In the genomic region with DNA sequence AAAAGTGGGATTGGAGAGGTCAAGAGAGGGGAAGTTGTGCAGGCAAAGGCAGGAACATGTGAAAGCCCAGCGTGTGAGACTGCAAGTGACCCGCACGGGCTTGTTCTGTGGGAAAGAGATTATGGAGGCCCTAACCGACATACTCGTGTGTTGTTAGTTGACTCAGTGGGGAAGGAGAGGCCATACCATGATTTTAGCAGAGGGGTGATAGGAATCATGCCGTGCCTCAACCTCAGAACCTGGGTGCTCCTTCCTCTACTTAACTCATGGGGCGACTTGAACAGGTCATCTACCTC, we compare ENCODE assay signal across 23 cellular contexts. TPM values are rescaled to one million over a fixed set of nuclear protein-coding genes. Genes with fewer than 3 reads are reported as not detected.
A peak's percentile ranks its signal among the peaks of the same experiment; 100 is the strongest.
DNase-seq lines count a peak whose midpoint lies in the region; ATAC-seq and TF ChIP-seq lines count a peak whose summit lies in the region.
"Had no signal": no experiment of that assay in that cellular context is flagged by ENCODE, and none has a peak within 500 bp of the region (broad histone marks: within the 10 kb centered on the region; RNA-seq: fewer than 3 reads in every experiment).

No MANE protein-coding gene starts in this region.

- CTCF ChIA-PET in activated naive CD4-positive, alpha-beta T cell treated with anti-CD3 and anti-CD28 coated beads for 36 hours (lab: Charles Lee): interaction anchor here (1.5 kb wide), 1 partner anchor 20 kb away, joined by 3 read pairs; no protein-coding TSS in a partner anchor

- peak overlapping the region; percentile 57 for H3K27ac Mint-ChIP-seq in endothelial cell (ENCODE audit: unreplicated experiment)
- H3K27ac Mint-ChIP-seq in memory B cell: no peak overlapping the region
- no peak overlapping the region for H3K27ac Mint-ChIP-seq in activated naive CD4-positive, alpha-beta T cell treated with anti-CD3 and anti-CD28 coated beads for 36 hours

- H4K20me1 ChIP-seq in BLaER1 treated with 17β-estradiol and CSF1 and Interleukin-3, amounts not matched to agents 10 nM and 100 nM: no peaks in the 10 kb centered on the region

- in situ Hi-C loops in HAP-1 (cut with MboI; ENCODE audit: low sequenced_read_pairs): no loop called here

- TF ChIP-seq CTCF in endothelial cell (IDR thresholded peaks at IDR 0.05; ENCODE audit: unreplicated experiment): no peak

- ATAC-seq in memory B cell (ENCODE audit: low read depth): no peak

- no peaks in the 10 kb centered on the region for H3K9me3 Mint-ChIP-seq in endothelial cell (ENCODE audit: unreplicated experiment)
- no peaks in the 10 kb centered on the region for H3K9me3 Mint-ChIP-seq in memory B cell
- H3K9me3 Mint-ChIP-seq in activated naive CD4-positive, alpha-beta T cell treated with anti-CD3 and anti-CD28 coated beads for 36 hours: no peaks in the 10 kb centered on the region

- H3K27me3 Mint-ChIP-seq in endothelial cell (ENCODE audit: unreplicated experiment): no peaks in the 10 kb centered on the region
- H3K27me3 Mint-ChIP-seq in memory B cell: peaks cover 9% of the 10 kb centered on the region
- peaks cover 8% of the 10 kb centered on the region for H3K27me3 Mint-ChIP-seq in activated naive CD4-positive, alpha-beta T cell treated with anti-CD3 and anti-CD28 coated beads for 36 hours (ENCODE audit: low read depth)

- H3K4me3 Mint-ChIP-seq in endothelial cell (ENCODE audit: unreplicated experiment): no peak overlapping the region
- peak overlapping the region; percentile 27 for H3K4me3 Mint-ChIP-seq in memory B cell
- no peak overlapping the region for H3K4me3 Mint-ChIP-seq in activated naive CD4-positive, alpha-beta T cell treated with anti-CD3 and anti-CD28 coated beads for 36 hours

- peaks cover 0 to 27% (median 0%) of the 10 kb centered on the region in 11 experiments; a peak in 8 of 22 replicates for H3K9me3 ChIP-seq in BLaER1 treated with 17β-estradiol and CSF1 and Interleukin-3, amounts not matched to agents 10 nM and 100 nM (replicated peaks in 1 of 11)
- no peaks in the 10 kb centered on the region for H3K9me3 ChIP-seq in KOPT-K1 (ENCODE audit: insufficient read depth, low read length, poor library complexity, severe bottlenecking)
- no peaks in the 10 kb centered on the region for H3K9me3 ChIP-seq in HAP-1
- H3K9me3 ChIP-seq: A549, SK-N-SH had no signal

- intact Hi-C loops in activated naive CD4-positive, alpha-beta T cell treated with anti-CD3 and anti-CD28 coated beads for 36 hours (cut with micrococcal nuclease): no loop called here

- H3K27me3 ChIP-seq in BLaER1 treated with 17β-estradiol and CSF1 and Interleukin-3, amounts not matched to agents 10 nM and 100 nM: no peaks in the 10 kb centered on the region
- peaks cover 6% of the 10 kb centered on the region; the same call in 1 of the 2 replicates for H3K27me3 ChIP-seq in HAP-1 (ENCODE audit: low read depth)

- peaks cover 41% of the 10 kb centered on the region for H3K4me1 Mint-ChIP-seq in endothelial cell (ENCODE audit: unreplicated experiment)
- H3K4me1 Mint-ChIP-seq in memory B cell: peaks cover 36% of the 10 kb centered on the region
- H3K4me1 Mint-ChIP-seq in activated naive CD4-positive, alpha-beta T cell treated with anti-CD3 and anti-CD28 coated beads for 36 hours (ENCODE audit: low read depth): peaks cover 16% of the 10 kb centered on the region

- H3K4me3 ChIP-seq in BLaER1 treated with 17β-estradiol and CSF1 and Interleukin-3, amounts not matched to agents 10 nM and 100 nM: peak overlapping the region; percentile 0 to 59 (median 41); a peak in 17 of 20 replicates
- H3K4me3 ChIP-seq in HAP-1: no peak overlapping the region
- H3K4me3 ChIP-seq: A549 had no signal

- peak overlapping the region; percentile 79 to 96 (median 88) for H3K4me2 ChIP-seq in BLaER1 treated with 17β-estradiol and CSF1 and Interleukin-3, amounts not matched to agents 10 nM and 100 nM
- H3K4me2 ChIP-seq: A549, SK-N-SH had no signal

- H3K27ac ChIP-seq in BLaER1 treated with 17β-estradiol and CSF1 and Interleukin-3, amounts not matched to agents 10 nM and 100 nM: peak overlapping the region in 10 of 11 experiments; percentile 10 to 83 (median 73); a peak in 18 of 22 replicates
- H3K27ac ChIP-seq in KOPT-K1 (ENCODE audit: low read depth, low read length, poor library complexity, severe bottlenecking): peak overlapping the region; percentile 51
- H3K27ac ChIP-seq: A549, HL-60 had no signal

- H3K4me1 ChIP-seq in BLaER1 treated with 17β-estradiol and CSF1 and Interleukin-3, amounts not matched to agents 10 nM and 100 nM: peaks cover 45 to 75% (median 67%) of the 10 kb centered on the region in 10 experiments
- no peaks in the 10 kb centered on the region for H3K4me1 ChIP-seq in HAP-1
- H3K4me1 ChIP-seq: A549 had no signal

- peaks cover 4% of the 10 kb centered on the region for H3K36me3 Mint-ChIP-seq in endothelial cell (ENCODE audit: low read depth, unreplicated experiment)
- H3K36me3 Mint-ChIP-seq in memory B cell: peaks cover 2% of the 10 kb centered on the region
- no peaks in the 10 kb centered on the region for H3K36me3 Mint-ChIP-seq in activated naive CD4-positive, alpha-beta T cell treated with anti-CD3 and anti-CD28 coated beads for 36 hours (ENCODE audit: low read depth)

- no peaks in the 10 kb centered on the region for H3K36me3 ChIP-seq in BLaER1 treated with 17β-estradiol and CSF1 and Interleukin-3, amounts not matched to agents 10 nM and 100 nM
- no peaks in the 10 kb centered on the region for H3K36me3 ChIP-seq in KOPT-K1 (ENCODE audit: insufficient read depth, low read length)
- no peaks in the 10 kb centered on the region for H3K36me3 ChIP-seq in HAP-1 (replicated peaks)

- DNase-seq in endothelial cell (ENCODE audit: low spot score): no peak
- DNase-seq in memory B cell (ENCODE audit: low spot score in 2 of 2): no peak
- no peak for DNase-seq in HAP-1 (ENCODE audit: low spot score in 2 of 2)
- no peak for DNase-seq in NCI-H526 treated with DMSO at 0.1 percent for 48 hours (lab: John Stamatoyannopoulos, UW)
- no peak for DNase-seq in NCI-H2081 (lab: John Stamatoyannopoulos, UW)
- DNase-seq in activated naive CD4-positive, alpha-beta T cell treated with anti-CD3 and anti-CD28 coated beads for 36 hours: no peak
- DNase-seq: C1 segment of cervical spinal cord, DMS79 treated with DMSO at 0.1 percent for 48 hours, IMR-90, NCI-H1092 treated with DMSO at 0.1 percent for 48 hours, NCI-H2081 treated with DMSO at 0.1 percent for 48 hours, NCI-H748 treated with DMSO at 0.1 percent for 48 hours, OCI-M1, SHP77, SK-N-SH had no signal

- H3K9ac ChIP-seq in BLaER1 treated with 17β-estradiol and CSF1 and Interleukin-3, amounts not matched to agents 10 nM and 100 nM: peak overlapping the region in 9 of 11 experiments; percentile 7 to 72 (median 59); a peak in 15 of 22 replicates
- H3K9ac ChIP-seq: SK-N-SH had no signal

RNA-seq across cellular contexts. Expression of a gene that starts 19.3 kb away (rescaled TPM):
- total RNA-seq in endothelial cell (ENCODE audit: unreplicated experiment): 1.1 TPM
- not detected for total RNA-seq in activated naive CD4-positive, alpha-beta T cell treated with anti-CD3 and anti-CD28 coated beads for 36 hours
- total RNA-seq: H7, IMR-90, LHCN-M2, NCI-H460, RPMI7951 had no signal

RNA-seq across cellular contexts. Expression of a gene that starts 33.9 kb away (rescaled TPM):
- not detected for total RNA-seq in endothelial cell (ENCODE audit: unreplicated experiment)
- total RNA-seq in activated naive CD4-positive, alpha-beta T cell treated with anti-CD3 and anti-CD28 coated beads for 36 hours: not detected
- total RNA-seq: H7, IMR-90, LHCN-M2, NCI-H460, RPMI7951 had no signal

RNA-seq across cellular contexts. Expression of a gene that starts 55.2 kb away (rescaled TPM):
- total RNA-seq in endothelial cell (ENCODE audit: unreplicated experiment): 1.7 TPM
- not detected for total RNA-seq in activated naive CD4-positive, alpha-beta T cell treated with anti-CD3 and anti-CD28 coated beads for 36 hours
- total RNA-seq: H7, IMR-90, LHCN-M2, NCI-H460, RPMI7951 had no signal
